ENCODE assay signal across 17 cellular contexts in genomic region chr16:3460585-3460984, GRCh38. TPM values are rescaled to one million over a fixed set of nuclear protein-coding genes. Genes with fewer than 3 reads are reported as not detected.
A peak's percentile ranks its signal among the peaks of the same experiment; 100 is the strongest.
DNase-seq lines count a peak whose midpoint lies in the region; ATAC-seq and TF ChIP-seq lines count a peak whose summit lies in the region.
"Had no signal": no experiment of that assay in that cellular context is flagged by ENCODE, and none has a peak within 500 bp of the region (broad histone marks: within the 10 kb centered on the region; RNA-seq: fewer than 3 reads in every experiment).

No MANE protein-coding gene starts in this region.

- H4K20me1 ChIP-seq in KMS-11 (ENCODE audit: insufficient read depth): peaks cover 4% of the 10 kb centered on the region; the same call in 1 of the 2 replicates

- H2AFZ ChIP-seq in KMS-11 (ENCODE audit: low read depth): no peak overlapping the region

- H3K4me1 Mint-ChIP-seq in brain (peaks cover 61% of the 10 kb centered on the region), progenitor cell of endocrine pancreas (ENCODE audit: low read depth) (peaks cover 34% of the 10 kb centered on the region)

- peak overlapping the region in 3 of 5 experiments; percentile 24 to 89 (median 80) for H3K27ac Mint-ChIP-seq in brain
- H3K27ac Mint-ChIP-seq in progenitor cell of endocrine pancreas: no peak overlapping the region

- no peak for TF ChIP-seq CTCF in KMS-11 (conservative IDR thresholded peaks at IDR 0.05; ENCODE audit: low read depth, low read length)
- TF ChIP-seq CTCF in brain (conservative IDR thresholded peaks at IDR 0.05): no peak
- no peak for TF ChIP-seq CTCF in progenitor cell of endocrine pancreas (IDR thresholded peaks at IDR 0.05; ENCODE audit: unreplicated experiment)

- H3K36me3 Mint-ChIP-seq in brain: peaks cover 12% of the 10 kb centered on the region
- H3K36me3 Mint-ChIP-seq in progenitor cell of endocrine pancreas (ENCODE audit: insufficient read depth): no peaks in the 10 kb centered on the region

- DNase-seq in activated effector memory CD4-positive, alpha-beta T cell treated with anti-CD3 and anti-CD28 coated beads, Interleukin-2, amount 50 U/mL, for 16 hours: peak; percentile 46
- DNase-seq in activated effector memory CD4-positive, alpha-beta T cell treated with Interleukin-2 at 50 U/mL for 16 hours: no peak
- no peak for DNase-seq in progenitor cell of endocrine pancreas (ENCODE audit: low spot score, unreplicated experiment)
- DNase-seq in NCI-H446 (lab: John Stamatoyannopoulos, UW): no peak
- DNase-seq in hippocampal formation (lab: John Stamatoyannopoulos, UW): no peak
- DNase-seq: ACHN, islet precursor cell, NCI-H1694, NCI-H446 treated with DMSO at 0.1 percent for 48 hours had no signal

- H3K9me3 Mint-ChIP-seq in brain (no peaks in the 10 kb centered on the region), progenitor cell of endocrine pancreas (ENCODE audit: low read depth) (no peaks in the 10 kb centered on the region)

- no peaks in the 10 kb centered on the region for H3K36me3 ChIP-seq in KMS-11 (ENCODE audit: insufficient read depth)
- H3K36me3 ChIP-seq: thoracic aorta had no signal

- H3K27ac ChIP-seq in KMS-11: peak overlapping the region; percentile 95
- H3K27ac ChIP-seq: thoracic aorta had no signal

- H3K4me3 Mint-ChIP-seq in brain: peak overlapping the region in 4 of 5 experiments; percentile 53 to 98 (median 94)
- H3K4me3 Mint-ChIP-seq in progenitor cell of endocrine pancreas (ENCODE audit: low read depth): peak overlapping the region; percentile 84

- peaks cover 5% of the 10 kb centered on the region for H3K27me3 Mint-ChIP-seq in brain
- H3K27me3 Mint-ChIP-seq in progenitor cell of endocrine pancreas: no peaks in the 10 kb centered on the region

- H3K4me3 ChIP-seq in KMS-11 (IDR thresholded peaks at IDR 0.05; ENCODE audit: insufficient read depth, low read depth, low read length): no peak overlapping the region
- H3K4me3 ChIP-seq: thoracic aorta had no signal

- H3K4me1 ChIP-seq in KMS-11 (ENCODE audit: low read depth, poor library complexity, severe bottlenecking): peaks cover 64% of the 10 kb centered on the region

- ATAC-seq in HG03039 (IDR thresholded peaks at IDR 0.05; ENCODE audit: unreplicated experiment): no peak

- peaks cover 72% of the 10 kb centered on the region for H3K79me2 ChIP-seq in KMS-11 (ENCODE audit: insufficient read depth, low read depth)

- no peaks in the 10 kb centered on the region for H3K27me3 ChIP-seq in KMS-11 (ENCODE audit: insufficient read depth, low read depth)

- peak overlapping the region; percentile 94 for H3K4me2 ChIP-seq in KMS-11

- H3K9ac ChIP-seq in KMS-11: peak overlapping the region; percentile 88; the same call in 1 of the 2 replicates

RNA-seq across cellular contexts. Expression of gene NAA60, which starts 17.1 kb away (rescaled TPM):
- polyA plus RNA-seq in brain (ENCODE audit: insufficient read depth, low read depth, low replicate concordance): 64.4 TPM
- 66.8 and 71.3 TPM in 2 replicates for total RNA-seq in progenitor cell of endocrine pancreas

RNA-seq across cellular contexts. Expression of gene ZNF597, which starts 17.3 kb away (rescaled TPM):
- polyA plus RNA-seq in brain (ENCODE audit: insufficient read depth, low read depth, low replicate concordance): 0.78 TPM
- total RNA-seq in progenitor cell of endocrine pancreas: 2.0 and 2.2 TPM in 2 replicates

RNA-seq across cellular contexts. Expression of gene C16orf90, which starts 34.7 kb away (rescaled TPM):
- not detected for polyA plus RNA-seq in brain (ENCODE audit: insufficient read depth, low read depth, low replicate concordance)
- not detected in 2 replicates for total RNA-seq in progenitor cell of endocrine pancreas
- total RNA-seq: epithelial cell of proximal tubule, glomerular endothelial cell, mononuclear cell, SK-MEL-5, thoracic aorta had no signal

RNA-seq across cellular contexts. Expression of gene CLUAP1, which starts 40.2 kb away (rescaled TPM):
- polyA plus RNA-seq in brain (ENCODE audit: insufficient read depth, low read depth, low replicate concordance): 29.2 TPM
- total RNA-seq in progenitor cell of endocrine pancreas: 38.7 and 42.4 TPM in 2 replicates

RNA-seq across cellular contexts. Expression of gene ZNF174, which starts 59.6 kb away (rescaled TPM):
- 14.5 TPM for polyA plus RNA-seq in brain (ENCODE audit: insufficient read depth, low read depth, low replicate concordance)
- total RNA-seq in progenitor cell of endocrine pancreas: 13.5 and 13.6 TPM in 2 replicates
